Comparison of ENCODE assay signal across 2 cellular contexts in genomic region chr5:41109186-41109585, GRCh38.
TF ChIP-seq lines count a peak whose summit lies in the region.

No MANE protein-coding gene starts in this region.

TF ChIP-seq in IMR-90, 13 proteins besides CTCF, POLR2A, EP300 and RAD21:
- TF ChIP-seq USF2 (IDR thresholded peaks at IDR 0.05; ENCODE audit: low read depth, low read length): no peak
- no peak for TF ChIP-seq CEBPB (IDR thresholded peaks at IDR 0.05; ENCODE audit: low read depth, low read length)
- TF ChIP-seq, protein P1, sequence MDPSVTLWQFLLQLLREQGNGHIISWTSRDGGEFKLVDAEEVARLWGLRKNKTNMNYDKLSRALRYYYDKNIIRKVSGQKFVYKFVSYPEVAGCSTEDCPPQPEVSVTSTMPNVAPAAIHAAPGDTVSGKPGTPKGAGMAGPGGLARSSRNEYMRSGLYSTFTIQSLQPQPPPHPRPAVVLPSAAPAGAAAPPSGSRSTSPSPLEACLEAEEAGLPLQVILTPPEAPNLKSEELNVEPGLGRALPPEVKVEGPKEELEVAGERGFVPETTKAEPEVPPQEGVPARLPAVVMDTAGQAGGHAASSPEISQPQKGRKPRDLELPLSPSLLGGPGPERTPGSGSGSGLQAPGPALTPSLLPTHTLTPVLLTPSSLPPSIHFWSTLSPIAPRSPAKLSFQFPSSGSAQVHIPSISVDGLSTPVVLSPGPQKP (IDR thresholded peaks at IDR 0.05; ENCODE audit: borderline replicate concordance, low read depth, low read length): no peak
- TF ChIP-seq MAZ (IDR thresholded peaks at IDR 0.05; ENCODE audit: borderline replicate concordance, low read depth, low read length): no peak
- no peak for TF ChIP-seq NFE2L2 (IDR thresholded peaks at IDR 0.05; ENCODE audit: low read depth, low read length)
- no peak for TF ChIP-seq MXI1 (IDR thresholded peaks at IDR 0.05; ENCODE audit: borderline replicate concordance, low read depth, low read length)
- TF ChIP-seq BHLHE40 (IDR thresholded peaks at IDR 0.05; ENCODE audit: low read depth, low read length): no peak
- TF ChIP-seq RCOR1 (IDR thresholded peaks at IDR 0.05; ENCODE audit: insufficient replicate concordance, low read length): no peak
- TF ChIP-seq SMC3 (IDR thresholded peaks at IDR 0.05; ENCODE audit: low read depth, low read length): no peak
- TF ChIP-seq RFX5 (IDR thresholded peaks at IDR 0.05; ENCODE audit: low read depth, low read length): no peak
- TF ChIP-seq MAFK (IDR thresholded peaks at IDR 0.05; ENCODE audit: low read depth, low read length): no peak
- no peak for TF ChIP-seq FOS (IDR thresholded peaks at IDR 0.05; ENCODE audit: low read depth, low read length)
- no peak for TF ChIP-seq CHD1 (IDR thresholded peaks at IDR 0.05; ENCODE audit: low read depth, low read length)

TF ChIP-seq in neural cell, 6 proteins besides CTCF, POLR2A, EP300 and RAD21:
- no peak for TF ChIP-seq REST (IDR thresholded peaks at IDR 0.05; ENCODE audit: borderline replicate concordance)
- TF ChIP-seq POLR2AphosphoS5 (IDR thresholded peaks at IDR 0.05): no peak
- no peak for TF ChIP-seq TAF1 (IDR thresholded peaks at IDR 0.05; ENCODE audit: low read depth)
- no peak for TF ChIP-seq MXI1 (conservative IDR thresholded peaks at IDR 0.05; ENCODE audit: poor library complexity, severe bottlenecking)
- TF ChIP-seq EZH2 (IDR thresholded peaks at IDR 0.05; ENCODE audit: borderline replicate concordance, insufficient read depth, low read length, poor library complexity, severe bottlenecking): no peak
- TF ChIP-seq SMC3 (conservative IDR thresholded peaks at IDR 0.05; ENCODE audit: poor library complexity): no peak
